Comparison of ENCODE assay signal across 20 cellular contexts in the genomic region with DNA sequence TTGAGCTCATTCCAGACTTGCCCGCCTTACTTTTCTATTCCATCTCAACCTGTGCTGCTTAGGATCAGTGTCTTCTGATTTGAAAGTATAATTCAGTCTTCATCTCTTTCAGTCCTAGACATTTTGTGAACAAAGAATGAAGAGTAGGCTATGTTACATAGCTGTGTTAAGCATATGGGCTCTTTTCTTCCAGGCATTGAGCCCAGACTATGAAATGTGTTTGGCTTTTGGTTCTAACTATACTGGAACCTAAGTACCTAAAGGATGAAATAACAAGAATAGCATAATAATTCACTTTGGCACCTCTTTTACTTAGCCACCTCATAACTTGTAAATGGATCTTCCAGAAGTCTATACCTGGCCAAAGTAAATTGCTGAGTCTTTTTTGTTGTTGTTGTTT.
DNase-seq lines count a peak whose midpoint lies in the region; ATAC-seq and TF ChIP-seq lines count a peak whose summit lies in the region.
"Had no signal": no experiment of that assay in that cellular context is flagged by ENCODE, and none has a peak within 500 bp of the region (broad histone marks: within the 10 kb centered on the region; RNA-seq: fewer than 3 reads in every experiment).

No MANE protein-coding gene starts in this region.

- H3K4me3 Mint-ChIP-seq in brain (peak overlapping the region in 2 of 5 experiments; percentile 4 to 14), neural progenitor cell (no peak overlapping the region)
- H3K4me3 Mint-ChIP-seq in CD8-positive, alpha-beta T cell = no peak overlapping the region
- H3K4me3 Mint-ChIP-seq: B cell, HFFc6 had no signal

- TF ChIP-seq CTCF in HEK293 (tag by site-specific recombination; IDR thresholded peaks at IDR 0.05) (no peak), brain (conservative IDR thresholded peaks at IDR 0.05) (no peak), neural progenitor cell (IDR thresholded peaks at IDR 0.05) (no peak)
- no peak for TF ChIP-seq CTCF in CD8-positive, alpha-beta T cell (IDR thresholded peaks at IDR 0.05)

- peaks cover 20% of the 10 kb centered on the region for H3K4me1 ChIP-seq in HEK293 (ENCODE audit: control insufficient read depth, insufficient read depth, low read length)
- H3K4me1 ChIP-seq in neural progenitor cell = no peaks in the 10 kb centered on the region
- H3K4me1 ChIP-seq in CD8-positive, alpha-beta T cell (ENCODE audit: insufficient read depth, low read length) = no peaks in the 10 kb centered on the region

- H3K4me1 Mint-ChIP-seq in brain (peaks cover 56% of the 10 kb centered on the region), neural progenitor cell (peaks cover 51% of the 10 kb centered on the region)
- no peaks in the 10 kb centered on the region for H3K4me1 Mint-ChIP-seq in CD8-positive, alpha-beta T cell (ENCODE audit: low read depth)
- H3K4me1 Mint-ChIP-seq: B cell had no signal

- H3K4me2 ChIP-seq in neural progenitor cell = no peak overlapping the region

- H3K36me3 Mint-ChIP-seq in brain = peaks cover 15% of the 10 kb centered on the region
- H3K36me3 Mint-ChIP-seq in neural progenitor cell = peaks cover 10% of the 10 kb centered on the region
- H3K36me3 Mint-ChIP-seq in CD8-positive, alpha-beta T cell = peaks cover 70% of the 10 kb centered on the region

- H3K36me3 ChIP-seq in HEK293 (ENCODE audit: control insufficient read depth in 2 of 2, insufficient read depth in 1 of 2, low read length in 2 of 2) (peaks cover 35 to 42% of the 10 kb centered on the region in 2 experiments), neural progenitor cell (peaks cover 10% of the 10 kb centered on the region)
- H3K36me3 ChIP-seq in CD8-positive, alpha-beta T cell (ENCODE audit: insufficient read depth, low read length) = peaks cover 3% of the 10 kb centered on the region

- H3K79me2 ChIP-seq in neural progenitor cell (ENCODE audit: low read depth) = no peaks in the 10 kb centered on the region

- peak overlapping the region; percentile 21 to 86 (median 71) for H3K27ac Mint-ChIP-seq in brain
- H3K27ac Mint-ChIP-seq in neural progenitor cell = peak overlapping the region; percentile 3
- no peak overlapping the region for H3K27ac Mint-ChIP-seq in CD8-positive, alpha-beta T cell
- H3K27ac Mint-ChIP-seq: B cell, HFFc6 had no signal

- no peaks in the 10 kb centered on the region for H3K9me3 Mint-ChIP-seq in brain
- H3K9me3 Mint-ChIP-seq in neural progenitor cell = no peaks in the 10 kb centered on the region
- no peaks in the 10 kb centered on the region for H3K9me3 Mint-ChIP-seq in CD8-positive, alpha-beta T cell
- H3K9me3 Mint-ChIP-seq: HFFc6 had no signal

- no peaks in the 10 kb centered on the region for H4K20me1 ChIP-seq in neural progenitor cell (ENCODE audit: low read depth)

- intact Hi-C loops in CD8-positive, alpha-beta T cell (cut with DNase I, micrococcal nuclease) = loop anchor here (5.0 kb wide), 2 partner anchors 117 to 162 kb away; no protein-coding TSS in a partner anchor

- H3K4me3 ChIP-seq in HEK293 (ENCODE audit: low read depth, low read length) = no peak overlapping the region
- H3K4me3 ChIP-seq in neural progenitor cell = no peak overlapping the region
- no peak overlapping the region for H3K4me3 ChIP-seq in CD8-positive, alpha-beta T cell (ENCODE audit: low read depth, low read length)
- H3K4me3 ChIP-seq: MG63 had no signal

- POLR2A ChIA-PET in HEK293 (lab: Yijun Ruan, JAX) = no interaction called here
- POLR2A ChIA-PET in CD8-positive, alpha-beta T cell (lab: Charles Lee) = no interaction called here

- no peaks in the 10 kb centered on the region for H3K27me3 ChIP-seq in neural progenitor cell
- no peaks in the 10 kb centered on the region for H3K27me3 ChIP-seq in CD8-positive, alpha-beta T cell (ENCODE audit: insufficient read depth, low read length)
- H3K27me3 ChIP-seq: MG63 had no signal

- ATAC-seq in CD8-positive, alpha-beta T cell = no peak
- ATAC-seq: PC-3, SK-N-SH treated with all-trans-retinoic acid at 6 μM for 48 hours had no signal

- CTCF ChIA-PET in HEK293 (lab: Yijun Ruan, JAX) = no interaction called here
- CTCF ChIA-PET in CD8-positive, alpha-beta T cell (lab: Charles Lee) = interaction anchor here (1.1 kb wide), 1 partner anchor 165 kb away, joined by 3 read pairs; no protein-coding TSS in a partner anchor

- H3K9ac ChIP-seq in neural progenitor cell = no peak overlapping the region

- H3F3A ChIP-seq in neural progenitor cell (ENCODE audit: low read depth) = no peaks in the 10 kb centered on the region

- peak; percentile 5 for DNase-seq in NCI-H1694 (lab: John Stamatoyannopoulos, UW)
- DNase-seq in NCI-H1694 treated with DMSO at 0.1 percent for 48 hours (lab: John Stamatoyannopoulos, UW) = no peak
- DNase-seq in neural progenitor cell (ENCODE audit: low spot score) = no peak
- DNase-seq in HUDEP-2 (lab: John Stamatoyannopoulos, UW; ENCODE audit: unreplicated experiment in 76 of 76) = no peak
- no peak for DNase-seq in CD8-positive, alpha-beta T cell
- DNase-seq: COR-L47, HFFc6, IMR-90, Karpas-422, MG63, NCI-H1048, NCI-H510A, NCI-H774, PC-3, RPMI8226 had no signal

- no peaks in the 10 kb centered on the region for H3K27me3 Mint-ChIP-seq in brain
- H3K27me3 Mint-ChIP-seq in neural progenitor cell (ENCODE audit: insufficient read depth, low read depth) = no peaks in the 10 kb centered on the region
- H3K27me3 Mint-ChIP-seq in CD8-positive, alpha-beta T cell (ENCODE audit: low read depth) = no peaks in the 10 kb centered on the region
- H3K27me3 Mint-ChIP-seq: B cell had no signal

- no peaks in the 10 kb centered on the region for H3K9me3 ChIP-seq in HEK293 (ENCODE audit: control insufficient read depth, insufficient read depth, low read depth, low read length)
- no peaks in the 10 kb centered on the region for H3K9me3 ChIP-seq in neural progenitor cell (ENCODE audit: low read depth)
- no peaks in the 10 kb centered on the region for H3K9me3 ChIP-seq in CD8-positive, alpha-beta T cell (ENCODE audit: low read length)
- H3K9me3 ChIP-seq: MG63 had no signal

- H3K27ac ChIP-seq in HEK293 (ENCODE audit: extremely low read depth, low read depth, low read length) (no peak overlapping the region), neural progenitor cell (no peak overlapping the region)
- no peak overlapping the region for H3K27ac ChIP-seq in CD8-positive, alpha-beta T cell (ENCODE audit: low read depth, low read length)
- H3K27ac ChIP-seq: HL-60 had no signal

- H2AFZ ChIP-seq in neural progenitor cell (replicated peaks) = no peak overlapping the region

TF ChIP-seq in HEK293, 187 proteins besides CTCF, POLR2A, EP300 and RAD21:
- TF ChIP-seq OSR2 (tag by site-specific recombination; IDR thresholded peaks at IDR 0.05) (no peak), ZNF600 (tag by site-specific recombination; IDR thresholded peaks at IDR 0.05) (peak; percentile 49; the same call in 1 of the 2 replicates)
